ENCODE assay signal across 9 cellular contexts in the genomic region with DNA sequence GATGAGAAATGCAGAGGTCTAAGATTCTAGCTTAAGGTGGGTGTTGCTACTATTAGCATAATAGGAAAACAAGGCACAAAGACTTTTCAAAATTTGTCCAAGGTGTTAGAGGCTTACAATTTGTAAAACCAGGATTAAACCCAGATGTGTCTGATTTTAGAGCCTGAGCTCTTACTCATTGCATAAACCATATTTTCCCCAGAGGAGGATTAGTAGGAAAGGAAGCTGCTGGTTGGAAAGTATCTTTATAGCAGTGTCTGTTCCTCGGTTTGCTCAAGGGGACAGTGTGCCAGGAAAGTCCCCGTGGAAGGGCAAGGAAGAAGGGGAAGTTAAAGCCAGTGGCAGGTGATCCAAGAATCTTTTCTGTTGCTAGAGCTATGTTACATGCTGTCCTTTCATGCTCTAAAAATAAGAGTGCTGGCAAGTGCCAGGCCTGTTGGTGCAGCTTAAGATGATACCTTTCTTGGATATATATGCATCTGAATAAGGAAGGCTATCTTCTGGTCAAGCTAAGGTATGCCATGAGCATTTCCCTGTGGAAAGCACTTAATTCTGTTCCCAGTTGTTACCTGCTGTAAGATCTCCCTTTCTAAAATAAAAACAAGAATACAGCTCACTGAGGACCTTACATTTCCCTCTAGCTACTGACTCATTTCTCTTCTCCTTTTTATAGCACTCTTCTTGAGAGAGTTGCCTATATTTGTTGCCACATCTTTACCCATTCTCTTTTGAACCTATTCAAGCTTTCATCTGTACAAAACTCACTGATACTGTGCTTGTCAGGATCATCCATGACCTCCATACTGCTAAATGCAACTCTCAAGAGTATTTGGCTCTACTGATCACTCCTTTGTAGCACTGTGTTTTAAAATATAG. TPM values are rescaled to one million over a fixed set of nuclear protein-coding genes. Genes with fewer than 3 reads are reported as not detected.
DNase-seq lines count a peak whose midpoint lies in the region; ATAC-seq and TF ChIP-seq lines count a peak whose summit lies in the region.
"Had no signal": no experiment of that assay in that cellular context is flagged by ENCODE, and none has a peak within 500 bp of the region (broad histone marks: within the 10 kb centered on the region; RNA-seq: fewer than 3 reads in every experiment).

No MANE protein-coding gene starts in this region.

- ATAC-seq in GM18499 (IDR thresholded peaks at IDR 0.05; ENCODE audit: insufficient read depth, unreplicated experiment) (peak; percentile 78), GM21515 (IDR thresholded peaks at IDR 0.05; ENCODE audit: unreplicated experiment) (peak; percentile 61), HG03460 (IDR thresholded peaks at IDR 0.05; ENCODE audit: unreplicated experiment) (peak; percentile 68), heart right ventricle (peak in 7 of 8 donors; percentile 47 to 84 (median 77)), gastroesophageal sphincter (no peak)
- ATAC-seq: left lung had no signal

- H3K36me3 ChIP-seq in heart right ventricle (peaks cover 0 to 9% (median 0%) of the 10 kb centered on the region in 9 donors), gastroesophageal sphincter (peaks cover 0 to 1% of the 10 kb centered on the region in 2 donors)
- H3K36me3 ChIP-seq: left lung had no signal

- peaks cover 0 to 51% (median 24%) of the 10 kb centered on the region in 9 donors for H3K4me1 ChIP-seq in heart right ventricle
- H3K4me1 ChIP-seq in gastroesophageal sphincter, result peaks cover 0 to 18% (median 3%) of the 10 kb centered on the region in 3 donors

- intact Hi-C loops in heart right ventricle (cut with DNase I), result loop anchor here in 2 of 10 donors (10.0 kb wide), 2 partner anchors 57 to 63 kb away; partner anchors contain the start of gene CD274 (in 1 of the 2)

- H3K9me3 ChIP-seq in heart right ventricle (no peaks in the 10 kb centered on the region), gastroesophageal sphincter (no peaks in the 10 kb centered on the region)
- H3K9me3 ChIP-seq: left lung had no signal

- peak overlapping the region in 9 of 10 donors; percentile 23 to 70 (median 55) for H3K27ac ChIP-seq in heart right ventricle
- no peak overlapping the region for H3K27ac ChIP-seq in gastroesophageal sphincter
- H3K27ac ChIP-seq: left lung had no signal

- TF ChIP-seq POLR2A in gastroesophageal sphincter (IDR thresholded peaks at IDR 0.05), result no peak

- 13 to 16% methylated on average over 2 of the region's 2 CpGs for WGBS in heart right ventricle, 2 donors
- WGBS in gastroesophageal sphincter (ENCODE audit: low coverage in 1 of 2), 2 donors, result 15 to 28% methylated on average over 2 of the region's 2 CpGs

- no peaks in the 10 kb centered on the region for H3K27me3 ChIP-seq in heart right ventricle
- no peaks in the 10 kb centered on the region for H3K27me3 ChIP-seq in gastroesophageal sphincter
- H3K27me3 ChIP-seq: left lung had no signal

- no peak for TF ChIP-seq EP300 in gastroesophageal sphincter (IDR thresholded peaks at IDR 0.05)

- TF ChIP-seq CTCF in heart right ventricle (IDR thresholded peaks at IDR 0.05) (no peak), gastroesophageal sphincter (IDR thresholded peaks at IDR 0.05) (no peak)

- H3K4me3 ChIP-seq in heart right ventricle, result no peak overlapping the region
- no peak overlapping the region for H3K4me3 ChIP-seq in gastroesophageal sphincter
- H3K4me3 ChIP-seq: left lung had no signal

- DNase-seq in heart right ventricle, result no peak
- no peak for DNase-seq in DMS79 (lab: John Stamatoyannopoulos, UW)
- DNase-seq in nucleus accumbens (lab: John Stamatoyannopoulos, UW), result no peak
- DNase-seq in activated naive CD4-positive, alpha-beta T cell treated with Interleukin-2 at 50 U/mL for 16 hours, result no peak
- DNase-seq: left lung had no signal

RNA-seq across cellular contexts. Expression of gene PDCD1LG2, which starts 8.0 kb away (rescaled TPM):
- total RNA-seq in heart right ventricle (1 to 10 TPM in 8 of 10 donors, under 1 TPM in 2; 0.72 to 8.6 (median 1.3) TPM), gastroesophageal sphincter (1 to 10 TPM in 3 of 4 donors, under 1 TPM in 1; 0.47 to 4.6 (median 2.4) TPM)
- 1 to 10 TPM in 1 of 2 donors, under 1 TPM in 1; 0.51 to 1.2 TPM for polyA plus RNA-seq in heart right ventricle

Comparison
In these comparisons a context has a peak if more than half of its experiments do, and no peak if none do; other contexts are left out.
1. H3K27ac ChIP-seq: peak in heart right ventricle (9 of 10); none in gastroesophageal sphincter (0 of 4).